In genomic region chr1:148522561-148523204, GRCh38 we compare ENCODE assay signal across 8 cellular contexts. TPM values are rescaled to one million over a fixed set of nuclear protein-coding genes. Genes with fewer than 3 reads are reported as not detected.
DNase-seq lines count a peak whose midpoint lies in the region; ATAC-seq, FAIRE-seq and TF ChIP-seq lines count a peak whose summit lies in the region.
"Not testable (repeated sequence)": the region's sequence is repeated elsewhere in the genome, so short reads cannot be mapped to it uniquely, and the experiment has no call there.

No MANE protein-coding gene starts in this region.

- H3K9ac ChIP-seq in liver (ENCODE audit: low read depth in 1 of 2, low read length in 2 of 2): peak overlapping the region in 1 of 2 donors; percentile 39

- TF ChIP-seq CTCF in liver (IDR thresholded peaks at IDR 0.05; ENCODE audit: low read depth, low read length, missing input control): not testable (repeated sequence)

- not testable (repeated sequence) for H3K4me3 ChIP-seq in liver (ENCODE audit: low read depth in 1 of 3, low read length in 3 of 3)

- not testable (repeated sequence) for H3K9me3 ChIP-seq in liver (ENCODE audit: control insufficient read depth in 4 of 4, low read length in 3 of 4)

- H3K36me3 ChIP-seq in liver (ENCODE audit: control insufficient read depth in 4 of 4, insufficient read depth in 3 of 4, low read depth in 1 of 4, low read length in 3 of 4): not testable (repeated sequence)

- FAIRE-seq in GM19239 (lab: Jason Lieb, UNC): not testable (repeated sequence)

- DNase-seq in Ammon's horn (ENCODE audit: low spot score) (peak; percentile 88), GM19239 (ENCODE audit: insufficient read length, low spot score) (peak; percentile 30), NCI-H748 (lab: John Stamatoyannopoulos, UW; ENCODE audit: unreplicated experiment) (peak; percentile 98), dedifferentiated amniotic fluid mesenchymal stem cell (ENCODE audit: extremely low spot score) (peak; percentile 64)
- DNase-seq in activated CD4-positive, alpha-beta T cell treated with anti-CD3 and anti-CD28 coated beads, Interleukin-2, amount 50 U/mL, for 1 hour: peak; percentile 82
- DNase-seq in stimulated activated CD4-positive, alpha-beta T cell treated with anti-CD3 and anti-CD28 coated beads, Interleukin-1b, Interleukin-23, amount 100 ng/mL, for 4 hours (ENCODE audit: low read depth in 2 of 2): peak; percentile 69 to 88

- peak; percentile 82 for ATAC-seq in HG03342 (IDR thresholded peaks at IDR 0.05; ENCODE audit: unreplicated experiment)

- H3K27ac ChIP-seq in liver (ENCODE audit: low read depth in 1 of 2, low read length in 2 of 2): peak overlapping the region; percentile 67 to 86

- not testable (repeated sequence) for H3K27me3 ChIP-seq in liver (ENCODE audit: control insufficient read depth in 4 of 4, insufficient read depth in 4 of 4, low read length in 3 of 4)

- WGBS in liver: under 1% methylated on average over 30 of the region's 30 CpGs

- not testable (repeated sequence) for H3K4me1 ChIP-seq in liver (ENCODE audit: control insufficient read depth in 4 of 4, insufficient read depth in 4 of 4, low read length in 3 of 4)

- TF ChIP-seq RAD21 in liver (IDR thresholded peaks at IDR 0.05): peak; percentile 52 to 63

TF ChIP-seq in liver, 16 proteins besides CTCF, POLR2A, EP300 and RAD21:
- peak; percentile 45 for TF ChIP-seq REST (IDR thresholded peaks at IDR 0.05)
- TF ChIP-seq FOXA1 (IDR thresholded peaks at IDR 0.05): peak; percentile 55
- TF ChIP-seq ZBTB33 (IDR thresholded peaks at IDR 0.05): peak; percentile 94
- peak; percentile 91 for TF ChIP-seq MAX (IDR thresholded peaks at IDR 0.05)
- TF ChIP-seq YY1 (IDR thresholded peaks at IDR 0.05): peak; percentile 91
- TF ChIP-seq NR2F2 (IDR thresholded peaks at IDR 0.05): peak; percentile 39
- peak; percentile 70 to 79 for TF ChIP-seq RXRA (IDR thresholded peaks at IDR 0.05)
- peak; percentile 48 for TF ChIP-seq TAF1 (conservative IDR thresholded peaks at IDR 0.05)
- peak; percentile 25 to 63 for TF ChIP-seq GABPA (IDR thresholded peaks at IDR 0.05 in 1 of 2, conservative IDR thresholded peaks at IDR 0.05 in 1 of 2)
- TF ChIP-seq FOXA2 (IDR thresholded peaks at IDR 0.05): peak; percentile 15
- peak; percentile 50 to 60 for TF ChIP-seq HNF4A (conservative IDR thresholded peaks at IDR 0.05)
- TF ChIP-seq EGR1 (IDR thresholded peaks at IDR 0.05; ENCODE audit: low read depth in 2 of 2): peak; percentile 74 to 77
- peak; percentile 36 for TF ChIP-seq ATF3 (IDR thresholded peaks at IDR 0.05)
- peak; percentile 74 for TF ChIP-seq SP1 (IDR thresholded peaks at IDR 0.05)
- TF ChIP-seq JUND (IDR thresholded peaks at IDR 0.05): peak; percentile 32 to 63

RNA-seq across cellular contexts. Expression of gene PPIAL4G, which starts 39.6 kb away (rescaled TPM):
- total RNA-seq in liver: under 1 TPM in 1 of 2 donors, not detected in 1; 0.17 TPM
- not detected for polyA plus RNA-seq in liver

Comparison
In these comparisons a context has a peak if more than half of its experiments do, and no peak if none do; other contexts are left out.
1. DNase-seq: peak in every context shown above with its lines; median percentile 98 in NCI-H748; 88 in Ammon's horn; 82 in activated CD4-positive, alpha-beta T cell treated with anti-CD3 and anti-CD28 coated beads, Interleukin-2, amount 50 U/mL, for 1 hour; 78 in stimulated activated CD4-positive, alpha-beta T cell treated with anti-CD3 and anti-CD28 coated beads, Interleukin-1b, Interleukin-23, amount 100 ng/mL, for 4 hours; 64 in dedifferentiated amniotic fluid mesenchymal stem cell; 30 in GM19239.